ENCODE assay signal across 15 cellular contexts in genomic region chr1:156673387-156674121, GRCh38. TPM values are rescaled to one million over a fixed set of nuclear protein-coding genes. Genes with fewer than 3 reads are reported as not detected.
A peak's percentile ranks its signal among the peaks of the same experiment; 100 is the strongest.
DNase-seq lines count a peak whose midpoint lies in the region; ATAC-seq, FAIRE-seq and TF ChIP-seq lines count a peak whose summit lies in the region.
"Had no signal": no experiment of that assay in that cellular context is flagged by ENCODE, and none has a peak within 500 bp of the region (broad histone marks: within the 10 kb centered on the region; RNA-seq: fewer than 3 reads in every experiment).

No MANE protein-coding gene starts in this region.

- H3K79me2 ChIP-seq in H1 (ENCODE audit: control insufficient read depth in 1 of 2, insufficient read depth in 2 of 2, low read length in 2 of 2) = peaks cover 5 to 43% of the 10 kb centered on the region in 2 experiments; a peak in 3 of 4 replicates

- peak overlapping the region; percentile 22 for H3K4ac ChIP-seq in H1 (replicated peaks; ENCODE audit: insufficient read length, low read depth, low read length)

- ATAC-seq in lower lobe of right lung (no peak), left colon (no peak)
- ATAC-seq: HCT116, pancreas had no signal

- peak; percentile 100 for FAIRE-seq in H1 (lab: Jason Lieb, UNC)
- no peak for FAIRE-seq in small intestine (lab: Jason Lieb, UNC)
- FAIRE-seq: pancreas had no signal

- 13% methylated on average over 8 of the region's 8 CpGs; no CpG with 5 or more reads in 1 of the 2 experiments for WGBS in H1 (ENCODE audit: extremely low coverage in 1 of 2, insufficient coverage in 1 of 2, insufficient read length in 1 of 2, insufficient replicate concordance in 2 of 2, low coverage in 1 of 2, low lambda C conversion rate in 2 of 2, missing lambda C conversion rate in 1 of 2), 2 experiments
- 46 to 66% (median 64%) methylated on average over 8 of the region's 8 CpGs for WGBS in small intestine, 3 donors

- peak overlapping the region; percentile 66; the same call in 1 of the 2 replicates for H4K8ac ChIP-seq in H1 (ENCODE audit: extremely low read depth, insufficient read depth, low read length)

- H4K20me1 ChIP-seq in H1 (replicated peaks in 1 of 2; ENCODE audit: control insufficient read depth in 1 of 2, insufficient read depth in 2 of 2, low read length in 2 of 2) = peaks cover 4 to 10% of the 10 kb centered on the region in 2 experiments

- H4K5ac ChIP-seq in H1 (ENCODE audit: insufficient read length, low read depth, low read length) = peak overlapping the region; percentile 73

- H3K27me3 ChIP-seq in H1 (replicated peaks in 1 of 4; ENCODE audit: control insufficient read depth in 3 of 4, extremely low read depth in 1 of 4, insufficient read depth in 3 of 4, low read length in 3 of 4) (no peaks in the 10 kb centered on the region; a peak in 1 of 7 replicates), lower lobe of right lung (ENCODE audit: low read depth) (peaks cover 30% of the 10 kb centered on the region), small intestine (ENCODE audit: control insufficient read depth in 2 of 2, insufficient read depth in 2 of 2, low read length in 2 of 2) (peaks cover 7 to 8% of the 10 kb centered on the region in 2 donors)

- H3K4me3 ChIP-seq in H1 (ENCODE audit: extremely low read depth in 1 of 4, insufficient read depth in 2 of 4, low read depth in 3 of 4, low read length in 4 of 4) (peak overlapping the region; percentile 15 to 84 (median 22); a peak in 5 of 8 replicates), lower lobe of right lung (no peak overlapping the region), small intestine (ENCODE audit: low read depth in 1 of 2, low read length in 2 of 2) (no peak overlapping the region)
- H3K4me3 ChIP-seq: pancreas had no signal

- H3K18ac ChIP-seq in H1 (ENCODE audit: extremely low read depth, low read length) = peak overlapping the region; percentile 100

- H3K4me1 ChIP-seq in H1 (replicated peaks in 1 of 4; ENCODE audit: control insufficient read depth in 3 of 4, insufficient read depth in 4 of 4, low read length in 3 of 4) (peaks cover 7 to 52% (median 46%) of the 10 kb centered on the region in 4 experiments), lower lobe of right lung (peaks cover 39% of the 10 kb centered on the region), small intestine (ENCODE audit: control insufficient read depth in 2 of 2, insufficient read depth in 1 of 2, low read depth in 1 of 2, low read length in 1 of 2) (peaks cover 0 to 4% of the 10 kb centered on the region in 2 donors)
- H3K4me1 ChIP-seq: pancreas had no signal

- peak overlapping the region; percentile 99 for H2BK5ac ChIP-seq in H1 (ENCODE audit: low read depth, low read length)

- H3K23ac ChIP-seq in H1 (ENCODE audit: insufficient read length) = no peak overlapping the region

- CTCF ChIA-PET in H1 (lab: Charles Lee; ENCODE audit: partially characterized antibody) = interaction anchor here (0.5 to 66.0 kb wide), 5 partner anchors 14 to 211 kb away, joined by 3 to 4284 read pairs (median 868); partner anchors contain the start of genes BCAN, CRABP2, HAPLN2 and ISG20L2

- peak overlapping the region; percentile 98 for H4K91ac ChIP-seq in H1 (replicated peaks; ENCODE audit: insufficient read length, low read length)

- H3K27ac ChIP-seq in H1 (ENCODE audit: low read depth, low read length) = peak overlapping the region; percentile 87
- H3K27ac ChIP-seq in lower lobe of right lung = peak overlapping the region; percentile 41
- peak overlapping the region; percentile 39 for H3K27ac ChIP-seq in substantia nigra (ENCODE audit: low read depth, low read length, poor library complexity, severe bottlenecking)
- peak overlapping the region in 1 of 2 donors; percentile 13 for H3K27ac ChIP-seq in small intestine (ENCODE audit: low read depth in 1 of 2, low read length in 1 of 2)
- H3K27ac ChIP-seq: pancreas had no signal

- H2BK12ac ChIP-seq in H1 (ENCODE audit: low read depth, low read length) = peak overlapping the region; percentile 100

- H3K9me3 ChIP-seq in H1 (ENCODE audit: insufficient read depth in 2 of 2, low read depth in 1 of 2, low read length in 1 of 2) = no peaks in the 10 kb centered on the region
- H3K9me3 ChIP-seq in lower lobe of right lung = no peaks in the 10 kb centered on the region
- H3K9me3 ChIP-seq in small intestine (ENCODE audit: control insufficient read depth, low read depth) = no peaks in the 10 kb centered on the region
- H3K9me3 ChIP-seq: pancreas had no signal

- peak overlapping the region in 3 of 4 experiments; percentile 42 to 65 (median 55); a peak in 6 of 7 replicates for H3K9ac ChIP-seq in H1 (replicated peaks in 1 of 4; ENCODE audit: extremely low read depth in 1 of 4, low read depth in 3 of 4, low read length in 3 of 4)

- H3K4me2 ChIP-seq in H1 (ENCODE audit: insufficient read depth in 1 of 2, low read depth in 2 of 2, low read length in 2 of 2) = peak overlapping the region; percentile 71 to 87

- TF ChIP-seq CTCF in H1 (IDR thresholded peaks at IDR 0.05; ENCODE audit: control extremely low read depth in 1 of 3, insufficient read depth in 1 of 3, low read depth in 1 of 3, low read length in 3 of 3) = no peak
- TF ChIP-seq CTCF in lower lobe of right lung (IDR thresholded peaks at IDR 0.05) = no peak

- H2AK5ac ChIP-seq in H1 (ENCODE audit: low read depth, low read length) = peak overlapping the region; percentile 99

- peaks cover 4 to 28% (median 12%) of the 10 kb centered on the region in 4 experiments; a peak in 7 of 8 replicates for H3K36me3 ChIP-seq in H1 (ENCODE audit: control insufficient read depth in 2 of 4, insufficient read depth in 4 of 4, low read length in 3 of 4)
- H3K36me3 ChIP-seq in lower lobe of right lung = peaks cover 4% of the 10 kb centered on the region
- no peaks in the 10 kb centered on the region for H3K36me3 ChIP-seq in small intestine (ENCODE audit: control insufficient read depth in 2 of 2, insufficient read depth in 2 of 2, low read length in 2 of 2)
- H3K36me3 ChIP-seq: pancreas had no signal

- no peak overlapping the region for H3K14ac ChIP-seq in H1 (ENCODE audit: insufficient read length)

- intact Hi-C loops in lower lobe of right lung (cut with DNase I) (no loop called here), left colon (cut with DNase I, micrococcal nuclease) (no loop called here)

- peak overlapping the region; percentile 100 for H2BK20ac ChIP-seq in H1 (ENCODE audit: low read length)

- peak in 1 of 2 experiments; percentile 87; a peak in 2 of 3 replicates for TF ChIP-seq POLR2A in H1 (IDR thresholded peaks at IDR 0.05; ENCODE audit: control extremely low read depth in 1 of 2, low read depth in 2 of 2, low read length in 2 of 2)

- peak in 1 of 2 experiments; percentile 96; a peak in 1 of 3 replicates for TF ChIP-seq EP300 in H1 (IDR thresholded peaks at IDR 0.05; ENCODE audit: borderline replicate concordance in 1 of 2, low read depth in 2 of 2, low read length in 2 of 2)

- peaks cover 15% of the 10 kb centered on the region; the same call in 1 of the 2 replicates for H3K79me1 ChIP-seq in H1 (ENCODE audit: low read depth, low read length)

- DNase-seq in NCI-H69 (lab: John Stamatoyannopoulos, UW) = peak; percentile 79
- peak; percentile 88 to 91 for DNase-seq in H1 (ENCODE audit: low read depth in 1 of 2, low spot score in 2 of 2)
- DNase-seq in lower lobe of right lung = no peak
- DNase-seq in substantia nigra (lab: John Stamatoyannopoulos, UW) = peak in 20 of 49 donors; percentile 10 to 62 (median 32)
- no peak for DNase-seq in RKO (ENCODE audit: low spot score)
- no peak for DNase-seq in small intestine
- no peak for DNase-seq in left colon
- no peak for DNase-seq in stimulated activated CD4-positive, alpha-beta T cell treated with anti-CD3 and anti-CD28 coated beads, Interleukin-4, amount 100 ng/mL, for 4 hours
- DNase-seq: activated CD4-positive, alpha-beta T cell treated with anti-CD3 and anti-CD28 coated beads, Interleukin-2, amount 50 U/mL, for 4 hours; DND-41; NCI-H1417; SHP77 treated with DMSO at 0.1 percent for 48 hours had no signal

- peak overlapping the region; percentile 100 for H2BK15ac ChIP-seq in H1 (ENCODE audit: low read length)

- H3K56ac ChIP-seq in H1 (replicated peaks; ENCODE audit: insufficient read length, low read depth, low read length) = peak overlapping the region; percentile 9

- no peak overlapping the region for H2AFZ ChIP-seq in H1 (ENCODE audit: low read length)

- H3K23me2 ChIP-seq in H1 (ENCODE audit: low read depth, low read length) = peaks cover 18% of the 10 kb centered on the region

- peak overlapping the region; percentile 63 for H2BK120ac ChIP-seq in H1 (replicated peaks; ENCODE audit: low read depth, low read length)

- TF ChIP-seq RAD21 in H1 (IDR thresholded peaks at IDR 0.05 in 1 of 2, conservative IDR thresholded peaks at IDR 0.05 in 1 of 2; ENCODE audit: low read depth in 2 of 2, low read length in 2 of 2) = no peak

- POLR2A ChIA-PET in H1 (lab: Charles Lee; ENCODE audit: partially characterized antibody) = interaction anchor here (0.9 to 13.8 kb wide), 13 partner anchors 10 to 78 kb away, joined by 3 to 419 read pairs (median 7); partner anchors contain the start of genes CRABP2, HDGF, ISG20L2 and METTL25B

RNA-seq across cellular contexts. Expression of gene NES, which starts 3.7 kb away (rescaled TPM):
- 135 and 138 TPM in 2 replicates for total RNA-seq in H1 (2021; fragmentation: NEBNext Ultra II Directional; extraction: Animal tissue kit (Norgen Biotek cat#: 25700))
- polyA plus RNA-seq in H1 (2011; rRNA removed) = 13.3 and 20.3 TPM in 2 replicates
- polyA plus RNA-seq in H1 (2011; cell fraction: cytosol; rRNA removed) = 21.1 TPM
- 54.8 TPM for polyA plus RNA-seq in H1 (2011; cell fraction: nucleus; rRNA removed)
- 97.4 to 124 TPM (median 113 TPM) in 4 replicates for polyA plus RNA-seq in H1 (2012, experiment 1 of 2)
- polyA plus RNA-seq in H1 (2012, experiment 2 of 2) = 43.3 TPM
- 55.5 TPM for polyA plus RNA-seq in H1 (2013, experiment 1 of 2)
- polyA plus RNA-seq in H1 (2013, experiment 2 of 2) = 53.5 TPM
- 17.2 and 19.2 TPM in 2 replicates for polyA minus RNA-seq in H1 (2011; rRNA and poly(A)+ RNA removed)
- 31.7 TPM for polyA minus RNA-seq in H1 (2011; cell fraction: cytosol; rRNA and poly(A)+ RNA removed)
- polyA minus RNA-seq in H1 (2011; cell fraction: nucleus; rRNA and poly(A)+ RNA removed) = 22.7 TPM
- total RNA-seq in lower lobe of right lung = 39.8 TPM
- polyA plus RNA-seq in small intestine = 10 to 100 TPM in 1 of 3 donors, 1 to 10 TPM in 1, under 1 TPM in 1; 0.22 to 11.8 (median 1.1) TPM
- 1 to 10 TPM; 3.6 to 6.8 TPM for total RNA-seq in left colon

RNA-seq across cellular contexts. Expression of gene BCAN, which starts 31.6 kb away (rescaled TPM):
- total RNA-seq in H1 (2021; fragmentation: NEBNext Ultra II Directional; extraction: Animal tissue kit (Norgen Biotek cat#: 25700)) = 3.8 and 4.5 TPM in 2 replicates
- polyA plus RNA-seq in H1 (2011; rRNA removed) (17.1 and 24.0 TPM in 2 replicates), small intestine (under 1 TPM in 1 of 3 donors, not detected in 2; 0.36 TPM)
- polyA plus RNA-seq in H1 (2011; cell fraction: cytosol; rRNA removed) = 11.2 TPM
- 25.7 TPM for polyA plus RNA-seq in H1 (2011; cell fraction: nucleus; rRNA removed)
- polyA plus RNA-seq in H1 (2012, experiment 1 of 2) = 8.8 to 14.0 TPM (median 12.1 TPM) in 4 replicates
- polyA plus RNA-seq in H1 (2012, experiment 2 of 2) = 10.6 TPM
- 8.6 TPM for polyA plus RNA-seq in H1 (2013, experiment 1 of 2)
- 6.8 TPM for polyA plus RNA-seq in H1 (2013, experiment 2 of 2)
- 4.3 and 12.9 TPM in 2 replicates for polyA minus RNA-seq in H1 (2011; rRNA and poly(A)+ RNA removed)
- polyA minus RNA-seq in H1 (2011; cell fraction: cytosol; rRNA and poly(A)+ RNA removed) = 7.8 TPM
- polyA minus RNA-seq in H1 (2011; cell fraction: nucleus; rRNA and poly(A)+ RNA removed) = 6.8 TPM
- total RNA-seq in lower lobe of right lung (not detected), left colon (not detected)
- total RNA-seq: fibroblast of villous mesenchyme had no signal
- polyA plus RNA-seq: pancreas had no signal

RNA-seq across cellular contexts. Expression of gene CRABP2, which starts 31.8 kb away (rescaled TPM):
- total RNA-seq in H1 (2021; fragmentation: NEBNext Ultra II Directional; extraction: Animal tissue kit (Norgen Biotek cat#: 25700)) = 119 TPM in 2 replicates
- 69.2 and 130 TPM in 2 replicates for polyA plus RNA-seq in H1 (2011; rRNA removed)
- polyA plus RNA-seq in H1 (2011; cell fraction: cytosol; rRNA removed) = 79.6 TPM
- 70.9 TPM for polyA plus RNA-seq in H1 (2011; cell fraction: nucleus; rRNA removed)
- polyA plus RNA-seq in H1 (2012, experiment 1 of 2) = 180 to 343 TPM (median 303 TPM) in 4 replicates
- polyA plus RNA-seq in H1 (2012, experiment 2 of 2) = 318 TPM
- polyA plus RNA-seq in H1 (2013, experiment 1 of 2) = 139 TPM
- 143 TPM for polyA plus RNA-seq in H1 (2013, experiment 2 of 2)
- polyA minus RNA-seq in H1 (2011; rRNA and poly(A)+ RNA removed) = 8.6 and 12.5 TPM in 2 replicates
- 45.7 TPM for polyA minus RNA-seq in H1 (2011; cell fraction: cytosol; rRNA and poly(A)+ RNA removed)
- polyA minus RNA-seq in H1 (2011; cell fraction: nucleus; rRNA and poly(A)+ RNA removed) = 11.1 TPM
- total RNA-seq in lower lobe of right lung = 2.1 TPM
- 1 to 10 TPM in 1 of 3 donors, under 1 TPM in 2; 0.81 to 1.9 (median 0.89) TPM for polyA plus RNA-seq in small intestine
- under 1 TPM; 0.73 to 0.98 TPM for total RNA-seq in left colon

RNA-seq across cellular contexts. Expression of gene HAPLN2, which starts 54.3 kb away (rescaled TPM):
- total RNA-seq in H1 (2021; fragmentation: NEBNext Ultra II Directional; extraction: Animal tissue kit (Norgen Biotek cat#: 25700)) = 0.19 TPM in 1 of 2 replicates, not detected in the other
- polyA plus RNA-seq in H1 (2011; rRNA removed) (0.51 and 1.2 TPM in 2 replicates), small intestine (10 to 100 TPM in 2 of 3 donors, under 1 TPM in 1; 0.82 to 25.9 (median 12.5) TPM)
- 0.81 TPM for polyA plus RNA-seq in H1 (2011; cell fraction: cytosol; rRNA removed)
- polyA plus RNA-seq in H1 (2011; cell fraction: nucleus; rRNA removed) = 3.4 TPM
- polyA plus RNA-seq in H1 (2012, experiment 1 of 2) = 0.40 to 0.92 TPM (median 0.72 TPM) in 3 of 4 replicates, not detected in the other
- not detected for polyA plus RNA-seq in H1 (2012, experiment 2 of 2)
- polyA plus RNA-seq in H1 (2013, experiment 1 of 2) = 0.45 TPM
- 0.15 TPM for polyA plus RNA-seq in H1 (2013, experiment 2 of 2)
- polyA minus RNA-seq in H1 (2011; rRNA and poly(A)+ RNA removed) = not detected in 2 replicates
- polyA minus RNA-seq in H1 (2011; cell fraction: cytosol; rRNA and poly(A)+ RNA removed) = not detected
- polyA minus RNA-seq in H1 (2011; cell fraction: nucleus; rRNA and poly(A)+ RNA removed) = 0.50 TPM
- total RNA-seq in lower lobe of right lung (0.21 TPM), left colon (not detected)
- total RNA-seq: fibroblast of villous mesenchyme, pancreas had no signal

RNA-seq across cellular contexts. Expression of gene METTL25B, which starts 54.7 kb away (rescaled TPM):
- 28.4 and 31.8 TPM in 2 replicates for total RNA-seq in H1 (2021; fragmentation: NEBNext Ultra II Directional; extraction: Animal tissue kit (Norgen Biotek cat#: 25700))
- polyA plus RNA-seq in H1 (2011; rRNA removed) (30.1 and 43.1 TPM in 2 replicates), small intestine (10 to 100 TPM; 27.8 to 79.8 (median 41.1) TPM)
- polyA plus RNA-seq in H1 (2011; cell fraction: cytosol; rRNA removed) = 38.2 TPM
- polyA plus RNA-seq in H1 (2011; cell fraction: nucleus; rRNA removed) = 75.5 TPM
- polyA plus RNA-seq in H1 (2012, experiment 1 of 2) = 30.1 to 33.3 TPM (median 31.2 TPM) in 4 replicates
- polyA plus RNA-seq in H1 (2012, experiment 2 of 2) = 29.8 TPM
- polyA plus RNA-seq in H1 (2013, experiment 1 of 2) = 39.5 TPM
- 35.7 TPM for polyA plus RNA-seq in H1 (2013, experiment 2 of 2)
- polyA minus RNA-seq in H1 (2011; rRNA and poly(A)+ RNA removed) = 21.0 and 21.3 TPM in 2 replicates
- polyA minus RNA-seq in H1 (2011; cell fraction: cytosol; rRNA and poly(A)+ RNA removed) = 21.1 TPM
- polyA minus RNA-seq in H1 (2011; cell fraction: nucleus; rRNA and poly(A)+ RNA removed) = 19.6 TPM
- total RNA-seq in lower lobe of right lung (41.0 TPM), left colon (10 to 100 TPM; 40.6 to 47.9 TPM)

Comparison
In these comparisons a context has a peak if more than half of its experiments do, and no peak if none do; other contexts are left out.
1. DNase-seq: peak in NCI-H69 (single experiment) and H1 (2 of 2); none in lower lobe of right lung (single experiment), RKO (single experiment), small intestine (single experiment), left colon (0 of 2) and stimulated activated CD4-positive, alpha-beta T cell treated with anti-CD3 and anti-CD28 coated beads, Interleukin-4, amount 100 ng/mL, for 4 hours (0 of 2).
2. H3K4me3 ChIP-seq: peak in H1 (4 of 4); none in lower lobe of right lung (single experiment) and small intestine (0 of 2).
3. RNA of gene CRABP2, which starts 31.8 kb away (total RNA-seq): 119 TPM in H1; 2.1 TPM in lower lobe of right lung (single experiment) and 0.73 to 0.98 TPM in left colon; every median in the first group is over 10 times any median in the second.